In the genomic region with DNA sequence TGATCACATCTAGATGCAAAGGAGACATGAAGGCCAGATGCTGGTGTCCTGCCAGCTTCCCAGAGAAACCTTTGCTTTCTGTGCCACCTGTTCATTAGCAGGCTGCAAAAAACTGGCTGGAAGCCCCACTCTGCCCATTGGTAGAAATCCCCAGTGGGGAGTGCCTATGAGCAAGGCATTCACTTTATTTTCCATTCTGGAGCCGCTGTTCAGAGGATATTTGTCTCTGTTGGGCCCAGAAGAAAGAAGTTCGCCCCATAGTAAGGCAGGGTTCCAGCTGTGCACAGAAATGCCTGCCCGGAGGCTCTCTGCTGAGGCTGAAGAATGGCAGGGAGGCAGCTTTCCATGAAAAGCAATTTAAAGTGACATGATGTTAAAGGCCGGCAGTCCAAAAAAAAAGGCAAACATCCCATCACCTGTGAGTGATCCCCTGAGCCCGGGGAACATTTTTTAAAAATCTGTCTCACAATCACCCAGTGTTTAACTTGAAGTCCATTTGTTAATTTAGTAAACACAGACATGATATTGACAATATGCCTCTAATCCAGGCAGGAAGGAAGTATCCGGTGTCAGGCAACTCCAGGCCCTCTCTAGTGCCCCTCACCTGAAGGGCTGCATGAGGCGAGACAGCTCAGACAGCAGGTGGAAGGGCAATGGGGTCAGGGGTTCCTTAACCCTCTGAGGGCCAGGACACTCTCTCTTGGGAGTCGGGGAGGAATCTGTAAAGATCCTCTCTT, we compare ENCODE assay signal across 12 cellular contexts.
A peak's percentile ranks its signal among the peaks of the same experiment; 100 is the strongest.
DNase-seq lines count a peak whose midpoint lies in the region; ATAC-seq lines count a peak whose summit lies in the region.
"Had no signal": no experiment of that assay in that cellular context is flagged by ENCODE, and none has a peak within 500 bp of the region (broad histone marks: within the 10 kb centered on the region; RNA-seq: fewer than 3 reads in every experiment).

No MANE protein-coding gene starts in this region.

- H2AFZ ChIP-seq in Karpas-422 (ENCODE audit: low read length), result no peak overlapping the region

- H4K20me1 ChIP-seq in Karpas-422 (ENCODE audit: insufficient read depth, low read depth, low read length), result no peaks in the 10 kb centered on the region

- peak; percentile 90 for DNase-seq in DMS 273 (lab: John Stamatoyannopoulos, UW; ENCODE audit: unreplicated experiment)
- DNase-seq in NCI-H2029 treated with DMSO at 0.1 percent for 48 hours (lab: John Stamatoyannopoulos, UW), result peak; percentile 87
- peak; percentile 54 to 76 for DNase-seq in SJCRH30
- DNase-seq in myocyte (ENCODE audit: low read depth), result peak; percentile 77
- no peak for DNase-seq in Karpas-422
- DNase-seq in MG63, result no peak
- DNase-seq in stimulated activated naive CD8-positive, alpha-beta T cell treated with anti-CD3 and anti-CD28 coated beads, Interleukin-15, Interleukin-2, amounts not matched to agents 100 U/mL and 50 U/mL, for 24 hours, result no peak
- DNase-seq in GM19238 (ENCODE audit: insufficient read length, low spot score), result no peak
- DNase-seq: activated T-cell treated with anti-CD3 and anti-CD28 coated beads, Interleukin-2, amount 50 U/mL, for 1 hour; spleen; uterus had no signal

- H3K36me3 ChIP-seq in SJCRH30 (no peaks in the 10 kb centered on the region), Karpas-422 (ENCODE audit: insufficient read depth, low read length) (no peaks in the 10 kb centered on the region), MG63 (no peaks in the 10 kb centered on the region)
- H3K36me3 ChIP-seq: spleen, uterus had no signal

- H3K27me3 ChIP-seq in SJCRH30 (no peaks in the 10 kb centered on the region), Karpas-422 (ENCODE audit: low read length) (no peaks in the 10 kb centered on the region), MG63 (no peaks in the 10 kb centered on the region)
- H3K27me3 ChIP-seq: uterus had no signal

- H3K4me3 ChIP-seq in SJCRH30 (no peak overlapping the region), Karpas-422 (ENCODE audit: low read length) (no peak overlapping the region), MG63 (no peak overlapping the region)
- H3K4me3 ChIP-seq: spleen, uterus had no signal

- no peaks in the 10 kb centered on the region for H3K79me2 ChIP-seq in Karpas-422 (ENCODE audit: low read length)

- H3K9ac ChIP-seq in Karpas-422 (ENCODE audit: low read length), result no peak overlapping the region

- no peak for ATAC-seq in stimulated activated naive CD8-positive, alpha-beta T cell treated with anti-CD3 and anti-CD28 coated beads, Interleukin-15, Interleukin-2, amounts not matched to agents 100 U/mL and 50 U/mL, for 24 hours
- ATAC-seq: Right ventricle myocardium inferior had no signal

- H3K4me2 ChIP-seq in Karpas-422 (ENCODE audit: low read depth, low read length, poor library complexity, severe bottlenecking), result no peak overlapping the region

- H3K27ac ChIP-seq in SJCRH30 (no peak overlapping the region), Karpas-422 (ENCODE audit: low read length) (no peak overlapping the region)
- H3K27ac ChIP-seq: spleen, uterus had no signal

- H3K9me2 ChIP-seq in Karpas-422 (replicated peaks; ENCODE audit: insufficient read depth, low read length), result no peaks in the 10 kb centered on the region

- H3K4me1 ChIP-seq in SJCRH30 (peaks cover 61% of the 10 kb centered on the region), Karpas-422 (ENCODE audit: low read length) (peaks cover 6% of the 10 kb centered on the region)
- H3K4me1 ChIP-seq: spleen, uterus had no signal

- no peaks in the 10 kb centered on the region for H3K9me3 ChIP-seq in SJCRH30 (replicated peaks)
- H3K9me3 ChIP-seq in Karpas-422 (ENCODE audit: low read length), result no peaks in the 10 kb centered on the region
- no peaks in the 10 kb centered on the region for H3K9me3 ChIP-seq in MG63
- H3K9me3 ChIP-seq: spleen, uterus had no signal

Comparison
In these comparisons a context has a peak if more than half of its experiments do, and no peak if none do; other contexts are left out.
1. DNase-seq: peak in DMS 273 (single experiment), NCI-H2029 treated with DMSO at 0.1 percent for 48 hours (single experiment), SJCRH30 (2 of 2) and myocyte (single experiment); none in Karpas-422 (single experiment), MG63 (single experiment), stimulated activated naive CD8-positive, alpha-beta T cell treated with anti-CD3 and anti-CD28 coated beads, Interleukin-15, Interleukin-2, amounts not matched to agents 100 U/mL and 50 U/mL, for 24 hours (single experiment) and GM19238 (single experiment).